ENCODE assay signal across 1 cellular context in the genomic region with DNA sequence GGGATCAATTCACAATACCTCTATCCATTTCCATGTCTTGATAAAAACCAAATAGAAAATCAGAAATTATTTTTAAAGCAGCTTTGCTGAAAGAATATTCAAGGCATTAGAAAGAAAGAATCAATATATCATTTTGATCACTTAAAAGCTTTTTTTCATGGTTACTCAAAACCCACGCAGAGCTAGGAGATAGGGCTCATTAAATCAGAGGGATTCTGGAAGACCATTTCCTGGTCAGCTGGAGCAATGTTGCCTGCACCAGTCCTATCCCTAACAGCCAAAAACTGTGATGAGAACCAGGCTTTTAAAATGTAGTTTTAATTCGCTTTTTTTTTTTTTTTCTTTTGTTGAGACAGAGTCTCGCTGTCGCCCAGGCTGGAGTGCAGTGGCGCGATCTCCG.
TF ChIP-seq lines count a peak whose summit lies in the region.

No MANE protein-coding gene starts in this region.

TF ChIP-seq in K562, 482 proteins besides CTCF, POLR2A, EP300 and RAD21 (continued from another document):
- TF ChIP-seq, protein P1, sequence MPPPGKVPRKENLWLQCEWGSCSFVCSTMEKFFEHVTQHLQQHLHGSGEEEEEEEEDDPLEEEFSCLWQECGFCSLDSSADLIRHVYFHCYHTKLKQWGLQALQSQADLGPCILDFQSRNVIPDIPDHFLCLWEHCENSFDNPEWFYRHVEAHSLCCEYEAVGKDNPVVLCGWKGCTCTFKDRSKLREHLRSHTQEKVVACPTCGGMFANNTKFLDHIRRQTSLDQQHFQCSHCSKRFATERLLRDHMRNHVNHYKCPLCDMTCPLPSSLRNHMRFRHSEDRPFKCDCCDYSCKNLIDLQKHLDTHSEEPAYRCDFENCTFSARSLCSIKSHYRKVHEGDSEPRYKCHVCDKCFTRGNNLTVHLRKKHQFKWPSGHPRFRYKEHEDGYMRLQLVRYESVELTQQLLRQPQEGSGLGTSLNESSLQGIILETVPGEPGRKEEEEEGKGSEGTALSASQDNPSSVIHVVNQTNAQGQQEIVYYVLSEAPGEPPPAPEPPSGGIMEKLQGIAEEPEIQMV (tag; conservative IDR thresholded peaks at IDR 0.05; ENCODE audit: low read depth): no peak
- TF ChIP-seq MEF2A (IDR thresholded peaks at IDR 0.05; ENCODE audit: control insufficient read depth, low read depth, low read length): no peak
- TF ChIP-seq, protein P2, sequence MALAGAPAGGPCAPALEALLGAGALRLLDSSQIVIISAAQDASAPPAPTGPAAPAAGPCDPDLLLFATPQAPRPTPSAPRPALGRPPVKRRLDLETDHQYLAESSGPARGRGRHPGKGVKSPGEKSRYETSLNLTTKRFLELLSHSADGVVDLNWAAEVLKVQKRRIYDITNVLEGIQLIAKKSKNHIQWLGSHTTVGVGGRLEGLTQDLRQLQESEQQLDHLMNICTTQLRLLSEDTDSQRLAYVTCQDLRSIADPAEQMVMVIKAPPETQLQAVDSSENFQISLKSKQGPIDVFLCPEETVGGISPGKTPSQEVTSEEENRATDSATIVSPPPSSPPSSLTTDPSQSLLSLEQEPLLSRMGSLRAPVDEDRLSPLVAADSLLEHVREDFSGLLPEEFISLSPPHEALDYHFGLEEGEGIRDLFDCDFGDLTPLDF (CRISPR knock-in tag; IDR thresholded peaks at IDR 0.05): no peak
TF ChIP-seq in K562: peak in this region for 1.
